ENCODE assay signal across 21 cellular contexts in the genomic region with DNA sequence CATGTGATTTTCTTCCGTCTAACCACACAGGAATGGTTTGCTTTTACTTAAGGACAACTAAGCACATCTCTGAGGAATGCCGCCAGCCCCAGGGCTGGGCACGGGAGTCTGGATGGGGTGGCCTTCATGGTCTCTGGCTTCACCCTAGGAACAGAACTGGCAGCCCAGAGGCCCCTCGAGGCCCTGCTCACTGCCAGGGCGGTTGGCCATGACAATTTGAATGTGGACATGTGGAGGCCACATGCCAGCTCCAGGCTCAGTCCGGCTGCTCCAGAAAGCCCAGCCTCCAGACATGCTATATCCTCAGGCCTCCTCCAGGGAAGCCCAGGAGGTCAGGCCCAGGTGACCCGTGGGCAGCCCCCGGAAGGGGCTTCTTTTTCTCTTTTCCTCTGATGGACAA.
"Had no signal": no experiment of that assay in that cellular context is flagged by ENCODE, and none has a peak within 500 bp of the region (broad histone marks: within the 10 kb centered on the region; RNA-seq: fewer than 3 reads in every experiment).

No MANE protein-coding gene starts in this region.

- H3K9me3 ChIP-seq: colonic mucosa, esophagus muscularis mucosa, sigmoid colon, thoracic aorta, tibial nerve, upper lobe of left lung had no signal

- H3K4me1 ChIP-seq: neural progenitor cell, sigmoid colon, tibial nerve had no signal

- ATAC-seq: naive thymus-derived CD4-positive, alpha-beta T cell; right cardiac atrium; stimulated activated naive B cell treated with anti-CD40 and anti-IgM and Interleukin-4, amounts not matched to agents 10 μg/mL and 1 μg/mL and 100 μg/mL, for 72 hours had no signal

- H3K27me3 ChIP-seq: colonic mucosa, neural progenitor cell, upper lobe of left lung had no signal

- H3K9me3 Mint-ChIP-seq: dendritic cell treated with granulocyte-macrophage colony-stimulating factor and Interleukin-4, amounts not matched to agents 40 ng/mL and 50 ng/mL, for 4 days; mesothelial cell of epicardium; stimulated activated naive B cell treated with anti-CD40 and anti-IgM and Interleukin-4, amounts not matched to agents 10 μg/mL and 1 μg/mL and 100 μg/mL, for 72 hours; stimulated activated naive CD8-positive, alpha-beta T cell treated with anti-CD3 and anti-CD28 coated beads, Interleukin-15, Interleukin-2, amounts not matched to agents 100 ng/mL and 50 ng/mL, for 24 hours had no signal

- H3K4me2 ChIP-seq: neural progenitor cell had no signal

- DNase-seq: central memory CD4-positive, alpha-beta T cell; colonic mucosa; effector CD8-positive, alpha-beta T cell; endodermal cell; foreskin melanocyte; hypothalamus; mesenchymal stem cell; naive thymus-derived CD4-positive, alpha-beta T cell; sigmoid colon; stimulated activated CD4-positive, alpha-beta T cell treated with anti-CD3 and anti-CD28 coated beads, Interleukin-4, amount 100 ng/mL, for 4 hours; stimulated activated naive B cell treated with anti-CD40 and anti-IgM and Interleukin-4, amounts not matched to agents 10 μg/mL and 1 μg/mL and 100 μg/mL, for 72 hours; upper lobe of left lung had no signal

- H3K27ac ChIP-seq: colonic mucosa, esophagus muscularis mucosa, neural progenitor cell, sigmoid colon, thoracic aorta, tibial nerve, upper lobe of left lung had no signal

- H3K4me3 ChIP-seq: colonic mucosa, esophagus muscularis mucosa, neural progenitor cell, sigmoid colon, thoracic aorta, tibial nerve, upper lobe of left lung had no signal

- H3K27ac Mint-ChIP-seq: dendritic cell treated with granulocyte-macrophage colony-stimulating factor and Interleukin-4, amounts not matched to agents 40 ng/mL and 50 ng/mL, for 4 days; endodermal cell; mesothelial cell of epicardium; nephron; neural progenitor cell; stimulated activated naive B cell treated with anti-CD40 and anti-IgM and Interleukin-4, amounts not matched to agents 10 μg/mL and 1 μg/mL and 100 μg/mL, for 72 hours; stimulated activated naive CD8-positive, alpha-beta T cell treated with anti-CD3 and anti-CD28 coated beads, Interleukin-15, Interleukin-2, amounts not matched to agents 100 ng/mL and 50 ng/mL, for 24 hours had no signal

- H3K4me3 Mint-ChIP-seq: dendritic cell treated with granulocyte-macrophage colony-stimulating factor and Interleukin-4, amounts not matched to agents 40 ng/mL and 50 ng/mL, for 4 days; endodermal cell; mesothelial cell of epicardium; naive thymus-derived CD4-positive, alpha-beta T cell; nephron; neural progenitor cell; stimulated activated naive B cell treated with anti-CD40 and anti-IgM and Interleukin-4, amounts not matched to agents 10 μg/mL and 1 μg/mL and 100 μg/mL, for 72 hours; stimulated activated naive CD8-positive, alpha-beta T cell treated with anti-CD3 and anti-CD28 coated beads, Interleukin-15, Interleukin-2, amounts not matched to agents 100 ng/mL and 50 ng/mL, for 24 hours had no signal

- H3K9ac ChIP-seq: neural progenitor cell had no signal

- H3K36me3 Mint-ChIP-seq: mesothelial cell of epicardium; naive thymus-derived CD4-positive, alpha-beta T cell; neural progenitor cell; stimulated activated naive B cell treated with anti-CD40 and anti-IgM and Interleukin-4, amounts not matched to agents 10 μg/mL and 1 μg/mL and 100 μg/mL, for 72 hours had no signal

- H3K4me1 Mint-ChIP-seq: naive thymus-derived CD4-positive, alpha-beta T cell; stimulated activated naive B cell treated with anti-CD40 and anti-IgM and Interleukin-4, amounts not matched to agents 10 μg/mL and 1 μg/mL and 100 μg/mL, for 72 hours had no signal

- H3K36me3 ChIP-seq: colonic mucosa, esophagus muscularis mucosa, neural progenitor cell, sigmoid colon, thoracic aorta, tibial nerve, upper lobe of left lung had no signal
